In the genomic region with DNA sequence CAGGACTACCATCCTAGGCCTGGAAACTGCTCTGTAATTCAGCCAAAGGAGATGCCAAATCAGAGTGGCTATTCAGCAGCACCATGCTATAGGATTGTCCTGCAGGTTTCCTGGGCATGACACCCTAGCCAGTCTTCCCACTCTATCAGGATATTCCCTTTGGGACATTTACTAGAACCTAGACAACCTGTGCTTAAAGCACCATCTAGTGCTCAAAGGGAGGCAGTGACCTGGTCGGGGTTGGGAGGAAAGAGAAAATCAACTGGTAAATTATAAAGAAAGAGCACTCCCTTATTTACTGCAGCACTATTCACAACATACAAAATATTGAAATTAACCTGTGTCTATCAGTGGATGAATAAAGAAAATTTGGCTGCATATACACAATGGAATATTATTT, we compare ENCODE assay signal across 8 cellular contexts.
DNase-seq lines count a peak whose midpoint lies in the region; ATAC-seq, FAIRE-seq and TF ChIP-seq lines count a peak whose summit lies in the region.

No MANE protein-coding gene starts in this region.

- H3K4me1 ChIP-seq in A673 (ENCODE audit: insufficient read depth, low read length, poor library complexity, severe bottlenecking) (no peaks in the 10 kb centered on the region), RWPE2 (ENCODE audit: insufficient read depth, poor library complexity, severe bottlenecking) (no peaks in the 10 kb centered on the region)

- H3K9me3 ChIP-seq in A673 (ENCODE audit: low read depth, low read length, poor library complexity, severe bottlenecking) (no peaks in the 10 kb centered on the region), RWPE2 (ENCODE audit: severe bottlenecking) (no peaks in the 10 kb centered on the region)

- CTCF ChIA-PET in A673 (lab: Charles Lee): no interaction called here

- H3K4me1 Mint-ChIP-seq in glutamatergic neuron (ENCODE audit: low read depth, unreplicated experiment) (peaks cover 5% of the 10 kb centered on the region), mesothelial cell of epicardium (no peaks in the 10 kb centered on the region)
- peaks cover 15 to 19% of the 10 kb centered on the region in 2 donors for H3K4me1 Mint-ChIP-seq in stimulated activated naive B cell treated with anti-CD40 and anti-IgM and Interleukin-4, amounts not matched to agents 10 μg/mL and 1 μg/mL and 100 μg/mL, for 72 hours

- H3K9me3 Mint-ChIP-seq in glutamatergic neuron (ENCODE audit: unreplicated experiment): no peaks in the 10 kb centered on the region
- peaks cover 14% of the 10 kb centered on the region for H3K9me3 Mint-ChIP-seq in mesothelial cell of epicardium
- peaks cover 3 to 5% of the 10 kb centered on the region in 2 donors for H3K9me3 Mint-ChIP-seq in stimulated activated naive B cell treated with anti-CD40 and anti-IgM and Interleukin-4, amounts not matched to agents 10 μg/mL and 1 μg/mL and 100 μg/mL, for 72 hours

- DNase-seq in A673 (ENCODE audit: low spot score): peak; percentile 72
- DNase-seq in GM18507 (ENCODE audit: extremely low spot score, insufficient read length, low read depth): no peak
- no peak for DNase-seq in RWPE2 (ENCODE audit: low spot score)
- DNase-seq in glutamatergic neuron: peak; percentile 34
- no peak for DNase-seq in mesothelial cell of epicardium (ENCODE audit: low spot score in 2 of 2, unreplicated experiment in 2 of 2)
- no peak for DNase-seq in stimulated activated naive B cell treated with anti-CD40 and anti-IgM and Interleukin-4, amounts not matched to agents 10 μg/mL and 1 μg/mL and 100 μg/mL, for 72 hours

- no peaks in the 10 kb centered on the region for H3K27me3 Mint-ChIP-seq in glutamatergic neuron (ENCODE audit: unreplicated experiment)
- H3K27me3 Mint-ChIP-seq in mesothelial cell of epicardium (ENCODE audit: low read depth): no peaks in the 10 kb centered on the region
- peaks cover 0 to 6% of the 10 kb centered on the region in 2 donors for H3K27me3 Mint-ChIP-seq in stimulated activated naive B cell treated with anti-CD40 and anti-IgM and Interleukin-4, amounts not matched to agents 10 μg/mL and 1 μg/mL and 100 μg/mL, for 72 hours

- POLR2A ChIA-PET in A673 (lab: Charles Lee; ENCODE audit: low non-redundant PET): no interaction called here

- H3K27ac ChIP-seq in A673 (ENCODE audit: low read depth, low read length, poor library complexity, severe bottlenecking) (no peak overlapping the region), RWPE2 (ENCODE audit: poor library complexity, severe bottlenecking) (no peak overlapping the region)

- H3K36me3 Mint-ChIP-seq in glutamatergic neuron (ENCODE audit: unreplicated experiment) (no peaks in the 10 kb centered on the region), mesothelial cell of epicardium (no peaks in the 10 kb centered on the region)
- no peaks in the 10 kb centered on the region for H3K36me3 Mint-ChIP-seq in stimulated activated naive B cell treated with anti-CD40 and anti-IgM and Interleukin-4, amounts not matched to agents 10 μg/mL and 1 μg/mL and 100 μg/mL, for 72 hours

- no peaks in the 10 kb centered on the region for H3K27me3 ChIP-seq in A673 (replicated peaks; ENCODE audit: insufficient read depth, low read depth, low read length, poor library complexity)
- no peaks in the 10 kb centered on the region for H3K27me3 ChIP-seq in RWPE2 (ENCODE audit: insufficient read depth, poor library complexity, severe bottlenecking)

- H3K4me3 Mint-ChIP-seq in glutamatergic neuron (ENCODE audit: unreplicated experiment): no peak overlapping the region
- H3K4me3 Mint-ChIP-seq in mesothelial cell of epicardium: no peak overlapping the region
- no peak overlapping the region for H3K4me3 Mint-ChIP-seq in stimulated activated naive B cell treated with anti-CD40 and anti-IgM and Interleukin-4, amounts not matched to agents 10 μg/mL and 1 μg/mL and 100 μg/mL, for 72 hours

- intact Hi-C loops in A673 (cut with micrococcal nuclease; ENCODE audit: unreplicated experiment): loop anchor here (2.0 kb wide), 1 partner anchor 437 kb away; no protein-coding TSS in a partner anchor

- no peak overlapping the region for H3K4me3 ChIP-seq in A673 (ENCODE audit: low read depth, low read length, poor library complexity, severe bottlenecking)
- no peak overlapping the region for H3K4me3 ChIP-seq in RWPE2 (ENCODE audit: severe bottlenecking)

- peak; percentile 55 for FAIRE-seq in GM18507 (lab: Jason Lieb, UNC)

- TF ChIP-seq CTCF in A673 (conservative IDR thresholded peaks at IDR 0.05; ENCODE audit: low read depth, low read length) (peak; percentile 79), RWPE2 (IDR thresholded peaks at IDR 0.05; ENCODE audit: poor library complexity, severe bottlenecking) (peak; percentile 75), glutamatergic neuron (IDR thresholded peaks at IDR 0.05; ENCODE audit: partially characterized antibody, unreplicated experiment) (peak; percentile 48), mesothelial cell of epicardium (IDR thresholded peaks at IDR 0.05; ENCODE audit: unreplicated experiment) (no peak)

- BruUV-seq in A673 (replicated peaks; lab: Mats Ljungman, UMichigan): no TSS peak

- no peak overlapping the region for H3K27ac Mint-ChIP-seq in glutamatergic neuron (ENCODE audit: unreplicated experiment)
- no peak overlapping the region for H3K27ac Mint-ChIP-seq in mesothelial cell of epicardium
- H3K27ac Mint-ChIP-seq in stimulated activated naive B cell treated with anti-CD40 and anti-IgM and Interleukin-4, amounts not matched to agents 10 μg/mL and 1 μg/mL and 100 μg/mL, for 72 hours: no peak overlapping the region

- H3K36me3 ChIP-seq in A673 (ENCODE audit: insufficient read depth, low read length, poor library complexity, severe bottlenecking) (no peaks in the 10 kb centered on the region), RWPE2 (ENCODE audit: low read depth) (no peaks in the 10 kb centered on the region)

- peak; percentile 80 for ATAC-seq in RWPE2 (ENCODE audit: low read depth)
- ATAC-seq in HG02763 (IDR thresholded peaks at IDR 0.05; ENCODE audit: unreplicated experiment): no peak
- no peak for ATAC-seq in HG03521 (IDR thresholded peaks at IDR 0.05; ENCODE audit: unreplicated experiment)
- no peak for ATAC-seq in stimulated activated naive B cell treated with anti-CD40 and anti-IgM and Interleukin-4, amounts not matched to agents 10 μg/mL and 1 μg/mL and 100 μg/mL, for 72 hours (replicated peaks)

Comparison
In these comparisons a context has a peak if more than half of its experiments do, and no peak if none do; other contexts are left out.
1. DNase-seq: peak in A673 (single experiment) and glutamatergic neuron (single experiment); none in GM18507 (single experiment), RWPE2 (single experiment), mesothelial cell of epicardium (0 of 2) and stimulated activated naive B cell treated with anti-CD40 and anti-IgM and Interleukin-4, amounts not matched to agents 10 μg/mL and 1 μg/mL and 100 μg/mL, for 72 hours (single experiment).